In the genomic region with DNA sequence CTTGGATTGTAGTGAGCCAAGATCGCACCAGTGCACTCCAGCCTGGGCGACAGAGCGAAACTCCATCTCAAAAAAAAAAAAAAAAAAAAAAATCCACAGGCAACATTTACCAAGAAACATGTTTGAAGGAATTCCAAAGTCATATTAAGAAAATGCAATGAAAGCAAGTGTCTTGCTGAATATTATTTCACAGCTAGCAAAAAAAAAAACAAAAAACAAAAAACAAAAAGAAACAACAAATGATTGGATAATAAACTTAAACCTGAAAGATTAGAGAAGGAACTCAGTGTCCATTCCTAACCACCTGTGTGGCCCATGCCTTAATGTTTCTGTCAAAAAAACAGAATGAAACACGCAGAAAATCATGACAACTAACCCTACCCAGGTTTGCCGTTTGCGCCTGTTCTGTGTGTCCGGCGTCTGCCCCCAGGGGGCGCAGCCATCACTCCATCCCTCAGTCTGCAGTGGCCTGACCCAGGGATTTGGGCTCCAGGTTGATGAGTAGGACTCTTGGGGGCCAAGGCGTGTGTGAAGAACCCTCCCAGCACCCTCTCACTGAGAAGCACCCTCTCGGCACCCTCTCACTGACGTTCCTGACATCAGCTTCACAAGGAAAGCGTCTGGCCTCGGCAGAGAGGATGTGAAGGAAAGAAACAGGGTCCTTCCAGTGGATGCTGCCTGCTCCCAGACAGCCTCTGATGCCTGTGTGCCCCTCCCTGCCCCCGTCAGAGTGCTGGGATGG, we compare ENCODE assay signal across 9 cellular contexts. TPM values are rescaled to one million over a fixed set of nuclear protein-coding genes. Genes with fewer than 3 reads are reported as not detected.
DNase-seq lines count a peak whose midpoint lies in the region; ATAC-seq and TF ChIP-seq lines count a peak whose summit lies in the region.
"Had no signal": no experiment of that assay in that cellular context is flagged by ENCODE, and none has a peak within 500 bp of the region (broad histone marks: within the 10 kb centered on the region; RNA-seq: fewer than 3 reads in every experiment).

No MANE protein-coding gene starts in this region.

- H3K4me3 Mint-ChIP-seq in CD4-positive, alpha-beta memory T cell, result peak overlapping the region in 1 of 8 donors; percentile 35
- H3K4me3 Mint-ChIP-seq: stimulated activated naive CD8-positive, alpha-beta T cell treated with anti-CD3 and anti-CD28 coated beads, Interleukin-15, Interleukin-2, amounts not matched to agents 100 ng/mL and 50 ng/mL, for 24 hours had no signal

- WGBS in sigmoid colon, 2 donors, result 30 to 45% methylated on average over 15 of the region's 15 CpGs

- peak; percentile 64 to 80 (median 76) for DNase-seq in CD4-positive, alpha-beta memory T cell
- DNase-seq in RKO (ENCODE audit: low spot score) (peak; percentile 43), germinal center (ENCODE audit: low spot score) (peak; percentile 67), sigmoid colon (no peak), NCI-H146 (lab: John Stamatoyannopoulos, UW) (no peak)
- peak; percentile 92 for DNase-seq in activated effector memory CD4-positive, alpha-beta T cell treated with anti-CD3 and anti-CD28 coated beads, Interleukin-2, amount 50 U/mL, for 16 hours

- H3K36me3 Mint-ChIP-seq in CD4-positive, alpha-beta memory T cell, result peaks cover 0 to 41% of the 10 kb centered on the region in 2 donors

- no peaks in the 10 kb centered on the region for H3K9me3 ChIP-seq in CD4-positive, alpha-beta memory T cell (ENCODE audit: control insufficient read depth in 1 of 2, low read length in 2 of 2)
- no peaks in the 10 kb centered on the region for H3K9me3 ChIP-seq in sigmoid colon

- no peak overlapping the region for H3K27ac ChIP-seq in CD4-positive, alpha-beta memory T cell (ENCODE audit: low read depth, low read length)
- H3K27ac ChIP-seq in sigmoid colon, result no peak overlapping the region

- ATAC-seq in HG02610 (IDR thresholded peaks at IDR 0.05; ENCODE audit: unreplicated experiment) (peak; percentile 44), GM21619 (IDR thresholded peaks at IDR 0.05; ENCODE audit: unreplicated experiment) (no peak)

- peaks cover 19% of the 10 kb centered on the region for H3K4me1 ChIP-seq in CD4-positive, alpha-beta memory T cell (ENCODE audit: insufficient read depth, low read length)
- no peaks in the 10 kb centered on the region for H3K4me1 ChIP-seq in sigmoid colon

- POLR2A ChIA-PET in CD4-positive, alpha-beta memory T cell (lab: Charles Lee; ENCODE audit: partially characterized antibody), result interaction anchor here (0.6 to 13.8 kb wide), 9 partner anchors 9 to 37 kb away, joined by 3 to 267 read pairs (median 3); a partner anchor contains a TSS

- no peaks in the 10 kb centered on the region for H3K27me3 Mint-ChIP-seq in CD4-positive, alpha-beta memory T cell
- H3K27me3 Mint-ChIP-seq: stimulated activated naive CD8-positive, alpha-beta T cell treated with anti-CD3 and anti-CD28 coated beads, Interleukin-15, Interleukin-2, amounts not matched to agents 100 ng/mL and 50 ng/mL, for 24 hours had no signal

- peak overlapping the region in 6 of 7 donors; percentile 64 to 92 (median 85) for H3K27ac Mint-ChIP-seq in CD4-positive, alpha-beta memory T cell

- H3K4me3 ChIP-seq in CD4-positive, alpha-beta memory T cell (ENCODE audit: low read length in 2 of 2), result no peak overlapping the region
- H3K4me3 ChIP-seq in sigmoid colon, result no peak overlapping the region

- CTCF ChIA-PET in CD4-positive, alpha-beta memory T cell (lab: Charles Lee; ENCODE audit: partially characterized antibody), result interaction anchor here (0.7 to 11.7 kb wide), 23 partner anchors 8 to 1162 kb away, joined by 3 to 253 read pairs (median 4); a partner anchor contains a TSS

- peak; percentile 68 to 89 (median 84) for TF ChIP-seq CTCF in sigmoid colon (IDR thresholded peaks at IDR 0.05)

- intact Hi-C loops in CD4-positive, alpha-beta memory T cell (cut with micrococcal nuclease), result loop anchor here (1.0 kb wide), 5 partner anchors 18 to 91 kb away; a partner anchor contains a TSS
- intact Hi-C loops in sigmoid colon (cut with DNase I), result loop anchor here (1.0 kb wide), 1 partner anchor 40 kb away; no protein-coding TSS in a partner anchor

- no peak for TF ChIP-seq EP300 in sigmoid colon (IDR thresholded peaks at IDR 0.05)

- H3K4me1 Mint-ChIP-seq in CD4-positive, alpha-beta memory T cell, result peaks cover 10 to 29% (median 14%) of the 10 kb centered on the region in 4 donors

- peaks cover 56% of the 10 kb centered on the region for H3K36me3 ChIP-seq in CD4-positive, alpha-beta memory T cell (ENCODE audit: insufficient read depth, low read length)
- H3K36me3 ChIP-seq in sigmoid colon, result no peaks in the 10 kb centered on the region

- no peak for TF ChIP-seq POLR2A in sigmoid colon (IDR thresholded peaks at IDR 0.05)

- H3K27me3 ChIP-seq in CD4-positive, alpha-beta memory T cell (ENCODE audit: insufficient read depth, low read length), result no peaks in the 10 kb centered on the region
- H3K27me3 ChIP-seq in sigmoid colon, result peaks cover 0 to 11% (median 0%) of the 10 kb centered on the region in 3 donors

- H3K9me3 Mint-ChIP-seq in CD4-positive, alpha-beta memory T cell, result no peaks in the 10 kb centered on the region
- H3K9me3 Mint-ChIP-seq: stimulated activated naive CD8-positive, alpha-beta T cell treated with anti-CD3 and anti-CD28 coated beads, Interleukin-15, Interleukin-2, amounts not matched to agents 100 ng/mL and 50 ng/mL, for 24 hours had no signal

RNA-seq across cellular contexts. Expression of a gene that starts 19.2 kb away (rescaled TPM):
- 100 to 1,000 TPM in 1 of 2 experiments, 10 to 100 TPM in 1; 98.7 to 110 TPM for total RNA-seq in CD4-positive, alpha-beta memory T cell
- polyA plus RNA-seq in CD4-positive, alpha-beta memory T cell, result 10 to 100 TPM; 84.8 to 92.4 TPM
- 100 to 1,000 TPM; 158 to 208 (median 188) TPM for total RNA-seq in sigmoid colon
- polyA plus RNA-seq in sigmoid colon, result 100 to 1,000 TPM in 1 of 3 donors, 10 to 100 TPM in 2; 49.7 to 146 (median 59.5) TPM

RNA-seq across cellular contexts. Expression of a gene that starts 28.0 kb away (rescaled TPM):
- 100 to 1,000 TPM; 278 to 291 TPM for total RNA-seq in CD4-positive, alpha-beta memory T cell
- polyA plus RNA-seq in CD4-positive, alpha-beta memory T cell, result 100 to 1,000 TPM; 538 to 575 TPM
- total RNA-seq in sigmoid colon, result 10 to 100 TPM; 14.7 to 82.0 (median 48.5) TPM
- 100 to 1,000 TPM in 1 of 3 donors, 10 to 100 TPM in 2; 21.0 to 103 (median 60.5) TPM for polyA plus RNA-seq in sigmoid colon

RNA-seq across cellular contexts. Expression of a gene that starts 47.1 kb away (rescaled TPM):
- 10 to 100 TPM; 17.7 to 21.6 TPM for total RNA-seq in CD4-positive, alpha-beta memory T cell
- polyA plus RNA-seq in CD4-positive, alpha-beta memory T cell, result 10 to 100 TPM in 1 of 2 donors, 1 to 10 TPM in 1; 9.4 to 13.1 TPM
- 10 to 100 TPM; 18.3 to 38.8 (median 22.0) TPM for total RNA-seq in sigmoid colon
- polyA plus RNA-seq in sigmoid colon, result 10 to 100 TPM in 2 of 3 donors, 1 to 10 TPM in 1; 9.7 to 31.9 (median 15.0) TPM

Comparison
In these comparisons a context has a peak if more than half of its experiments do, and no peak if none do; other contexts are left out.
1. DNase-seq: peak in CD4-positive, alpha-beta memory T cell (5 of 5), RKO (single experiment), activated effector memory CD4-positive, alpha-beta T cell treated with anti-CD3 and anti-CD28 coated beads, Interleukin-2, amount 50 U/mL, for 16 hours (single experiment) and germinal center (single experiment); none in sigmoid colon (single experiment) and NCI-H146 (single experiment).